ENCODE assay signal across 8 cellular contexts in the genomic region with DNA sequence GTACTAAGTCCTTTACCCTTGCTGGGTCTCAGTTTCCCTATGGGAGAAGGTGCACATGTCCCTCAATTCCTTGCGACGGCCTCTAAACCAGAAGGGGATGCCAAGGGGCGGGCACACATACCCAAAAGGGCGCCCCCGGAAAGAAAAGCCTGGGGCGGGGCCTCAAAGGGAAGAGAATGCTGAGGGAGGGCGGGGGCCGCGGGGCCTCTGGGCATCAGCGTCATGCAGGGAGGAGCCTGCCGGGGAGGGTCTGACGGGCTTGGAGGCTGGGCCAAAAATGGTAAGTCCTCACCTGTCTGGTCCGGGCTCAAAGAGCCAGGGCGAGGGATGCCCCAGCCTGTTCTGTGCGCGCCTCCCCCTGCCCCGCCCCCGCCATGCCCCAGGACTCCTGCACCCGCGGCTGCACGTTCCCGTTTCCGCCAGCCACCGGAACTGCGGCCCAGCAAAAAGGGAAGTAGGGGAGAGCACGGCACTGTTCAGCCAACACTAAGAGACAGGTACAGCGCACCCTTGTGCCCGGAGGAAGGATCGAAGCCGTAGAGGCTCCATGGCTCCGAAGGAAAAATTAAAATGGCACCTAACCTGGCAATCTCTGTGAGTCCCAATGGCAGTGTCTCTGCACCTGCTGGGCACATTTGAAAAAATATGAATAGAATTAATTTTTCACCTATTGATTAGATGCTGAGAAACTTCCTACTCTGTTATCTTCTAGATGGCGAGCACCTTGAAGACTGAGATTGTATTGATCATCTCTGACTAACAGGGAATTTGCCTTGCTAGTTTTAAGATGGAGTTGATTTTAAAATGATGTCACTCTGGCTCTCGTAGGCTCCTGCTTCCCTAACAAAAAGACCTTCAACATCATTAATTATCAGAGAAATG.
DNase-seq lines count a peak whose midpoint lies in the region; ATAC-seq and TF ChIP-seq lines count a peak whose summit lies in the region.

A gene (minus strand): TSS at position 434 of the 882 bp plus-strand sequence. CDS start 14,976 bp downstream, outside the sequence.

- H3K27ac ChIP-seq in 22Rv1: peak within 1 kb of the TSS; percentile 84

- TF ChIP-seq CTCF in 22Rv1 (IDR thresholded peaks at IDR 0.05): peak; percentile 92
- TF ChIP-seq CTCF in retinal pigment epithelial cell (conservative IDR thresholded peaks at IDR 0.05; ENCODE audit: low read depth, low read length): peak; percentile 88

- H3K4me3 ChIP-seq in retinal pigment epithelial cell (ENCODE audit: low read length): peak within 1 kb of the TSS; percentile 83

- DNase-seq in NCI-H1930 (lab: John Stamatoyannopoulos, UW) (peak; percentile 82 to 89), T-helper 22 cell (ENCODE audit: low read depth) (peak; percentile 95), astrocyte of the hippocampus (ENCODE audit: low read depth, low spot score) (peak; percentile 98), hypothalamus (lab: John Stamatoyannopoulos, UW) (peak; percentile 68 to 99 (median 94)), retinal pigment epithelial cell (ENCODE audit: low read depth) (peak; percentile 88)

- ATAC-seq in GM18508 (IDR thresholded peaks at IDR 0.05; ENCODE audit: insufficient read depth, unreplicated experiment): peak; percentile 97
- peak; percentile 97 for ATAC-seq in HG02981 (IDR thresholded peaks at IDR 0.05; ENCODE audit: unreplicated experiment)

Comparison
In these comparisons a context has a peak if more than half of its experiments do, and no peak if none do; other contexts are left out.
1. Peak in every context shown above with its lines: DNase-seq, ATAC-seq, H3K4me3 ChIP-seq and H3K27ac ChIP-seq.